ENCODE assay signal across 8 cellular contexts in the genomic region with DNA sequence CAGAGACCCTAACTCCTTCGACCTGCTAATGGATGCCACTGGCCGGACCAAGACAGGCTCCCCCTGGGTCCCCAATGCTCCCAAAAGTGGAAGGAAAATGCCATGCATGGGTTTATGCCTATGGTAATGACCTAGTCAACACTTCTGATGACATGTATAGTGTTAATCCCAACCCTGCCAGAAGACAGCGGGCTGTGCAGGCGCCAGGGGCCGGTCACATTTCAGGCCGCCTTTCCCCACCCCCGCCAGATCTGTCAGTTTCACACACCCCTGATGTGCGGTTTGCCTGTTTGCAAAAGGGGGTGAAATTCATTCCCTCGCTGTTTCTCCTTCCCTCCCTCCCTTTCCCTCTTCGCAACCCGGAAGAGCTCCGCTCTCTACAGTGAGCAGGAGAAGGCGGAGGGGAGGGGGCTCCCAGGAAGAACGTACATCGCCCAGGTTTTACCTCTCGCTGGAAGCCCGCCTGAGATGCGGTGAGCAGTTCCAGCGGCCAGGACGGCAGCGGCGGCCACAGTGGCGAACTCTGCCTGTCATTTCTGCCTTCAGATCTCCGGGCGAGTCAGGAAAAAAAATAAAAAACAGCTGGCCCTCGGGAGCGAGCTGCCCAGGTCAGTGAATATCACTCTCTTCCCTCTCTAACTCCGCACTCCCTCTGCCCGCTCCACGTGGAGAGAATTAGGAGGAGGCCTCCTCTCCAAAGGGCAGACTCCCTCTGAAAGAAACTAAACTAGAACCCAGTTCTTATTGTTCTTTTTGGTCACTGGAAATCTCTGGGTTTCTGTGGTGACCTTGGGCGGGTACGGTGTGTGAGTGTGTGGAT. TPM values are rescaled to one million over a fixed set of nuclear protein-coding genes. Genes with fewer than 3 reads are reported as not detected.
A peak's percentile ranks its signal among the peaks of the same experiment; 100 is the strongest.
DNase-seq lines count a peak whose midpoint lies in the region; ATAC-seq and TF ChIP-seq lines count a peak whose summit lies in the region.

No MANE protein-coding gene starts in this region.

- TF ChIP-seq CTCF in BJ (IDR thresholded peaks at IDR 0.05; ENCODE audit: insufficient read depth, low read depth, low read length) (no peak), breast epithelium (IDR thresholded peaks at IDR 0.05) (no peak)

- H3K27ac Mint-ChIP-seq in naive thymus-derived CD8-positive, alpha-beta T cell: peak overlapping the region in 2 of 10 donors; percentile 18 to 23

- peaks cover 53 to 92% (median 76%) of the 10 kb centered on the region in 5 donors for H3K27me3 Mint-ChIP-seq in naive thymus-derived CD8-positive, alpha-beta T cell

- H3K9me3 ChIP-seq in breast epithelium: no peaks in the 10 kb centered on the region

- DNase-seq in BJ (ENCODE audit: low read depth) (no peak), breast epithelium (ENCODE audit: low spot score in 2 of 2) (no peak), NCI-H345 (lab: John Stamatoyannopoulos, UW) (no peak)
- DNase-seq in naive thymus-derived CD8-positive, alpha-beta T cell: peak in 2 of 10 donors; percentile 16 to 29
- no peak for DNase-seq in effector CD8-positive, alpha-beta T cell (lab: John Stamatoyannopoulos, UW)

- peaks cover 0 to 6% (median 0%) of the 10 kb centered on the region in 9 donors for H3K9me3 Mint-ChIP-seq in naive thymus-derived CD8-positive, alpha-beta T cell

- H3K27ac ChIP-seq in breast epithelium: peak overlapping the region in 1 of 2 donors; percentile 0

- peak overlapping the region; percentile 54 to 69 (median 62) for H3K4me3 Mint-ChIP-seq in naive thymus-derived CD8-positive, alpha-beta T cell

- CTCF ChIA-PET in BJ (lab: Yijun Ruan, JAX): no interaction called here

- H3K4me3 ChIP-seq in BJ (ENCODE audit: low read depth, low read length): peak overlapping the region; percentile 7; the same call in 1 of the 2 replicates
- peak overlapping the region; percentile 20 to 68 (median 54) for H3K4me3 ChIP-seq in breast epithelium

- intact Hi-C loops in breast epithelium (cut with DNase I; ENCODE audit: low total_unique reads): no loop called here

- H3K4me1 Mint-ChIP-seq in naive thymus-derived CD8-positive, alpha-beta T cell: peaks cover 38 to 86% (median 63%) of the 10 kb centered on the region in 4 donors

- peaks cover 0 to 8% (median 3%) of the 10 kb centered on the region in 3 donors for H3K36me3 Mint-ChIP-seq in naive thymus-derived CD8-positive, alpha-beta T cell

- H3K27me3 ChIP-seq in BJ (ENCODE audit: control insufficient read depth, insufficient read depth, low read length) (peaks cover 85% of the 10 kb centered on the region), breast epithelium (peaks cover 0 to 79% of the 10 kb centered on the region in 2 donors)

- no peaks in the 10 kb centered on the region for H3K36me3 ChIP-seq in BJ (ENCODE audit: control insufficient read depth, insufficient read depth, low read length)
- H3K36me3 ChIP-seq in breast epithelium: no peaks in the 10 kb centered on the region

- H3K4me1 ChIP-seq in breast epithelium: no peaks in the 10 kb centered on the region

- ATAC-seq in HG03354 (IDR thresholded peaks at IDR 0.05; ENCODE audit: poor library complexity, severe bottlenecking, unreplicated experiment) (peak; percentile 16), GM21381 (IDR thresholded peaks at IDR 0.05; ENCODE audit: unreplicated experiment) (no peak), GM18502 (IDR thresholded peaks at IDR 0.05; ENCODE audit: poor library complexity, unreplicated experiment) (no peak)
- ATAC-seq in naive thymus-derived CD8-positive, alpha-beta T cell: peak in 1 of 2 donors; percentile 22

- POLR2A ChIA-PET in BJ (lab: Charles Lee): no interaction called here
- POLR2A ChIA-PET in naive thymus-derived CD8-positive, alpha-beta T cell (lab: Charles Lee): no interaction called here

- TF ChIP-seq POLR2A in breast epithelium (IDR thresholded peaks at IDR 0.05): no peak

RNA-seq across cellular contexts. Expression of a gene that starts 9.4 kb away (rescaled TPM):
- 0.06 and 0.09 TPM in 2 replicates for polyA plus RNA-seq in BJ (2011; rRNA removed)
- polyA minus RNA-seq in BJ (2011; rRNA and poly(A)+ RNA removed): 0.05 TPM in 1 of 2 replicates, not detected in the other
- total RNA-seq in breast epithelium: 10 to 100 TPM in 2 of 3 donors, under 1 TPM in 1; 0.48 to 36.4 (median 28.2) TPM
- 10 to 100 TPM; 23.5 to 23.9 TPM for total RNA-seq in naive thymus-derived CD8-positive, alpha-beta T cell
- 10 to 100 TPM; 20.5 to 27.7 (median 23.9) TPM for polyA plus RNA-seq in naive thymus-derived CD8-positive, alpha-beta T cell
